1 cellular context compared by ENCODE assay signal in the genomic region with DNA sequence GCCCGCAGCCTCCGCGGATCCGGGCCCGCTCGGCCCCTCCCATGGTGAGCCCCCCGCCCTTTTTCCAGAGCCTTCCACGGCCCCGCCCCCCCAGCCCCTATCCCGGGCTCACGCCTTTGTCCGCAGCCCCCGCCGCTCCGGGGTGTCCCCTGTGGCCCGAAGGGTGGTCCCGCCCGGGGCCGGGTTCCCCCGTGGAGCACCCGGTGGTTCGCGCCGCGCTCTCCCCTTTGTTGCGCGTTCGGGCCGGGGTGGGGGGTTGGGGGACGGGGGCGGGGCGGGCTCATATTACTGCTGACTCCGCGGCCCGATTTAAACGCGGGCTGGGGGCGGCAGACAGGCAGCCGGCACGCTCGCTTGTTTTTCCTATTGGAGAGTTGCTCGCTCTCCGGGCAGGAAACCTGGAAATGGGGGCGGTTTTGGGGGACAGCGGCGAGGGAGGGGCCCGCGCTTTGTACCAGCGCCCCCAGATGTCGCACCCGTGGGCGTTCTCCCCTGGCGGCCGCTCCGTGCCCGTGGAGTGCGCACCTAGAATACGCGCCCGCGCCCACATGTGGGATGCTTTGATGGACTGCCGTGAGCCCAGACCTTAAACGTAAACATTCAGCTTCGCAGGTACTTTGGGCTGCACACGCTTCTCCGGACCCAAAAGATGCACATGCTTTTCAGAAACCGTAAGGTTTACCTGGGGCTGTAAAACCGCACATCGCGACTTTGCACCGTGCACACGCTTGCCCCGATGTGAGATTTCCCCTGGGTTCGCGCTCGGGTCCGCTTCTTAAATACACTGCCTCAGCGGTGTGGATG.
A peak's percentile ranks its signal among the peaks of the same experiment; 100 is the strongest.
TF ChIP-seq lines count a peak whose summit lies in the region.

No MANE protein-coding gene starts in this region.

TF ChIP-seq in HepG2, 621 proteins besides CTCF, POLR2A, EP300 and RAD21 (continued from another document):
- TF ChIP-seq, protein P1, sequence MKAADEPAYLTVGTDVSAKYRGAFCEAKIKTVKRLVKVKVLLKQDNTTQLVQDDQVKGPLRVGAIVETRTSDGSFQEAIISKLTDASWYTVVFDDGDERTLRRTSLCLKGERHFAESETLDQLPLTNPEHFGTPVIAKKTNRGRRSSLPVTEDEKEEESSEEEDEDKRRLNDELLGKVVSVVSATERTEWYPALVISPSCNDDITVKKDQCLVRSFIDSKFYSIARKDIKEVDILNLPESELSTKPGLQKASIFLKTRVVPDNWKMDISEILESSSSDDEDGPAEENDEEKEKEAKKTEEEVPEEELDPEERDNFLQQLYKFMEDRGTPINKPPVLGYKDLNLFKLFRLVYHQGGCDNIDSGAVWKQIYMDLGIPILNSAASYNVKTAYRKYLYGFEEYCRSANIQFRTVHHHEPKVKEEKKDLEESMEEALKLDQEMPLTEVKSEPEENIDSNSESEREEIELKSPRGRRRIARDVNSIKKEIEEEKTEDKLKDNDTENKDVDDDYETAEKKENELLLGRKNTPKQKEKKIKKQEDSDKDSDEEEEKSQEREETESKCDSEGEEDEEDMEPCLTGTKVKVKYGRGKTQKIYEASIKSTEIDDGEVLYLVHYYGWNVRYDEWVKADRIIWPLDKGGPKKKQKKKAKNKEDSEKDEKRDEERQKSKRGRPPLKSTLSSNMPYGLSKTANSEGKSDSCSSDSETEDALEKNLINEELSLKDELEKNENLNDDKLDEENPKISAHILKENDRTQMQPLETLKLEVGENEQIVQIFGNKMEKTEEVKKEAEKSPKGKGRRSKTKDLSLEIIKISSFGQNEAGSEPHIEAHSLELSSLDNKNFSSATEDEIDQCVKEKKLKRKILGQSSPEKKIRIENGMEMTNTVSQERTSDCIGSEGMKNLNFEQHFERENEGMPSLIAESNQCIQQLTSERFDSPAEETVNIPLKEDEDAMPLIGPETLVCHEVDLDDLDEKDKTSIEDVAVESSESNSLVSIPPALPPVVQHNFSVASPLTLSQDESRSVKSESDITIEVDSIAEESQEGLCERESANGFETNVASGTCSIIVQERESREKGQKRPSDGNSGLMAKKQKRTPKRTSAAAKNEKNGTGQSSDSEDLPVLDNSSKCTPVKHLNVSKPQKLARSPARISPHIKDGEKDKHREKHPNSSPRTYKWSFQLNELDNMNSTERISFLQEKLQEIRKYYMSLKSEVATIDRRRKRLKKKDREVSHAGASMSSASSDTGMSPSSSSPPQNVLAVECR (CRISPR knock-in tag; IDR thresholded peaks at IDR 0.05; ENCODE audit: borderline replicate concordance) = peak; percentile 65
- TF ChIP-seq BORCS8-MEF2B (CRISPR knock-in tag; IDR thresholded peaks at IDR 0.05) (peak; percentile 44; the same call in 1 of the 2 replicates), HDAC2 (CRISPR knock-in tag; IDR thresholded peaks at IDR 0.05) (0 out of 2 replicates have a peak, but pooled peaks have one; percentile 13), SAP130 (CRISPR knock-in tag; IDR thresholded peaks at IDR 0.05; ENCODE audit: low read depth) (peak; percentile 41; the same call in 1 of the 2 replicates)
TF ChIP-seq in HepG2: peak in this region for 19.
